In genomic region chr7:197413-198335, GRCh38 we compare ENCODE assay signal across 1 cellular context.
TF ChIP-seq lines count a peak whose summit lies in the region.

No MANE protein-coding gene starts in this region.

TF ChIP-seq in HepG2, 621 proteins besides CTCF, POLR2A, EP300 and RAD21 (continued from another document and continues in another):
- TF ChIP-seq ZNF362 (CRISPR knock-in tag; IDR thresholded peaks at IDR 0.05; ENCODE audit: borderline replicate concordance): no peak
- no peak for TF ChIP-seq ZNF276 (CRISPR knock-in tag; IDR thresholded peaks at IDR 0.05; ENCODE audit: low read depth)
- 0 out of 2 replicates have a peak, but pooled peaks have one; percentile 51 for TF ChIP-seq MTF1 (CRISPR knock-in tag; IDR thresholded peaks at IDR 0.05)
- TF ChIP-seq SSRP1 (CRISPR knock-in tag; IDR thresholded peaks at IDR 0.05): no peak
- peak; percentile 75 for TF ChIP-seq MAX (IDR thresholded peaks at IDR 0.05)
- TF ChIP-seq ZNF772 (CRISPR knock-in tag; IDR thresholded peaks at IDR 0.05): no peak
- 0 out of 2 replicates have a peak, but pooled peaks have one; percentile 30 for TF ChIP-seq ZNF275 (CRISPR knock-in tag; IDR thresholded peaks at IDR 0.05; ENCODE audit: borderline replicate concordance)
- TF ChIP-seq BRF2 (CRISPR knock-in tag; IDR thresholded peaks at IDR 0.05): no peak
- TF ChIP-seq PHF5A (CRISPR knock-in tag; IDR thresholded peaks at IDR 0.05; ENCODE audit: low read depth, unreplicated experiment): no peak
- TF ChIP-seq GLI4 (CRISPR knock-in tag; IDR thresholded peaks at IDR 0.05; ENCODE audit: borderline replicate concordance): no peak
- no peak for TF ChIP-seq JUNB (CRISPR knock-in tag; IDR thresholded peaks at IDR 0.05; ENCODE audit: borderline replicate concordance)
- no peak for TF ChIP-seq ARID3A (IDR thresholded peaks at IDR 0.05; ENCODE audit: low read depth, low read length)
- TF ChIP-seq ZBTB25 (CRISPR knock-in tag; IDR thresholded peaks at IDR 0.05): 0 out of 2 replicates have a peak, but pooled peaks have one; percentile 50
- TF ChIP-seq GMEB1 (CRISPR knock-in tag; IDR thresholded peaks at IDR 0.05; ENCODE audit: borderline replicate concordance): no peak
- no peak for TF ChIP-seq GMEB2 (CRISPR knock-in tag; IDR thresholded peaks at IDR 0.05; ENCODE audit: low read depth)
- TF ChIP-seq KAT2B (IDR thresholded peaks at IDR 0.05; ENCODE audit: borderline replicate concordance, low read depth, low read length): no peak
- no peak for TF ChIP-seq RBAK (CRISPR knock-in tag; IDR thresholded peaks at IDR 0.05)
- no peak for TF ChIP-seq ZNF564 (CRISPR knock-in tag; IDR thresholded peaks at IDR 0.05)
- 0 out of 2 replicates have a peak, but pooled peaks have one; percentile 13 for TF ChIP-seq ZNF263 (CRISPR knock-in tag; IDR thresholded peaks at IDR 0.05)
- 0 out of 2 replicates have a peak, but pooled peaks have one; percentile 37 for TF ChIP-seq DZIP1 (CRISPR knock-in tag; IDR thresholded peaks at IDR 0.05)
- no peak for TF ChIP-seq KLF11 (CRISPR knock-in tag; IDR thresholded peaks at IDR 0.05)
- no peak for TF ChIP-seq ZNF562 (CRISPR knock-in tag; IDR thresholded peaks at IDR 0.05; ENCODE audit: borderline replicate concordance)
- no peak for TF ChIP-seq HMGXB3 (CRISPR knock-in tag; IDR thresholded peaks at IDR 0.05; ENCODE audit: borderline replicate concordance)
- no peak for TF ChIP-seq STAT5B (CRISPR knock-in tag; IDR thresholded peaks at IDR 0.05)
- TF ChIP-seq FIP1L1 (IDR thresholded peaks at IDR 0.05; ENCODE audit: borderline replicate concordance, insufficient read depth, low read depth, low read length): no peak
- TF ChIP-seq BATF2 (CRISPR knock-in tag; IDR thresholded peaks at IDR 0.05): no peak
- TF ChIP-seq ZNF331 (CRISPR knock-in tag; IDR thresholded peaks at IDR 0.05): 0 out of 2 replicates have a peak, but pooled peaks have one; percentile 25
- no peak for TF ChIP-seq ZNF770 (CRISPR knock-in tag; IDR thresholded peaks at IDR 0.05)
- TF ChIP-seq HNRNPH1 (optimal IDR thresholded peaks at IDR 0.05; ENCODE audit: low read depth, low read length): no peak
- no peak for TF ChIP-seq SMC3 (IDR thresholded peaks at IDR 0.05; ENCODE audit: low read length)
